In the genomic region with DNA sequence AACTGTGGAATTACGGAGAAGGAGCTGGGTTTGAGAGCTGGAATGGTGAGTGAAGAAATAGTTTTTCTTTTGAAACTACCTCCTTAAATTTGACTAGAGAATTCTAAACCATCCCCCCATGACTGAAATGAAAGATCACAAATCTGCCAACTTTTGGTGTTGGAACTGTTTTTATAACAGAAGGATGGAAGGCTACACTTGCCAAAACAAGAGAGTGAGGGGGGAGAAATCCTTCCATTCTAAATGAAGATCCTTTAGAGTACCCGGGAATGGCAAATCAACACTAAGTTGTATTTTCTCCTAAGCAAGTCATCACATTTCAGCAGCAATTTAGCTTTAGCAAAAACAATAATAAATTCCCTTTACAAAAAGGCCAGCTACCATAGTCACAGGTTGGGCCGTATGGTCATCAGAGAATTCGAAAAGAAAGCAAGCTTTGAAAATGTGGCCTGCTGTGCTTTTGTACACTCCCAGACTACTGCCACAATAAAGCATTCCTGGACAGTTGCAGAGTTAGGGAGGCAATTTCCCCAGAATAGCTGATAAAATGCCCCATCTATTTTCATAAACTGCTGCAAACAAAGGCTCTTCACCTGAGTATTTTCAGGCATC, we compare ENCODE assay signal across 27 cellular contexts. TPM values are rescaled to one million over a fixed set of nuclear protein-coding genes. Genes with fewer than 3 reads are reported as not detected.
A peak's percentile ranks its signal among the peaks of the same experiment; 100 is the strongest.
DNase-seq lines count a peak whose midpoint lies in the region; ATAC-seq and TF ChIP-seq lines count a peak whose summit lies in the region.
"Had no signal": no experiment of that assay in that cellular context is flagged by ENCODE, and none has a peak within 500 bp of the region (broad histone marks: within the 10 kb centered on the region; RNA-seq: fewer than 3 reads in every experiment).

No MANE protein-coding gene starts in this region.

- H3F3A ChIP-seq in GM23338 (replicated peaks; ENCODE audit: low read depth), result no peaks in the 10 kb centered on the region
- no peaks in the 10 kb centered on the region for H3F3A ChIP-seq in MM.1S (ENCODE audit: insufficient read depth, low read length)

- H4K20me1 ChIP-seq in GM23338 (replicated peaks; ENCODE audit: insufficient read depth), result no peaks in the 10 kb centered on the region
- no peaks in the 10 kb centered on the region for H4K20me1 ChIP-seq in MM.1S (ENCODE audit: insufficient read depth, low read length)

- no peak overlapping the region for H3K18ac ChIP-seq in trophoblast cell (ENCODE audit: low read length)

- DNase-seq in GM23338 (ENCODE audit: low spot score) (peak; percentile 15), NCI-H69 (lab: John Stamatoyannopoulos, UW) (peak; percentile 6), left ventricle myocardium inferior (no peak), trophoblast cell (no peak), glomerular visceral epithelial cell (ENCODE audit: extremely low spot score) (no peak), HT-29 (ENCODE audit: low spot score) (no peak), MM.1S (no peak)
- DNase-seq: activated CD4-positive, alpha-beta T cell treated with anti-CD3 and anti-CD28 coated beads, Interleukin-2, amount 50 U/mL, for 1 hour; EL; HCEC 1CT; head of caudate nucleus; IMR-90; left colon; NCI-H1436 treated with DMSO at 0.1 percent for 48 hours; NCI-H2171; NCI-H748 treated with DMSO at 0.1 percent for 48 hours; posterior cingulate gyrus; sigmoid colon; stimulated activated naive CD8-positive, alpha-beta T cell treated with anti-CD3 and anti-CD28 coated beads, Interleukin-15, amount 100 ng/mL, for 72 hours; transverse colon had no signal

- H3K9ac ChIP-seq in trophoblast cell (ENCODE audit: low read length) (no peak overlapping the region), MM.1S (ENCODE audit: low read length) (no peak overlapping the region)

- H3K79me2 ChIP-seq in GM23338 (replicated peaks; ENCODE audit: insufficient read depth) (no peaks in the 10 kb centered on the region), trophoblast cell (ENCODE audit: control insufficient read depth, insufficient read depth, low read length, poor library complexity) (no peaks in the 10 kb centered on the region), MM.1S (ENCODE audit: low read length) (no peaks in the 10 kb centered on the region)

- H3K36me3 ChIP-seq in GM23338 (ENCODE audit: insufficient read depth), result no peaks in the 10 kb centered on the region
- H3K36me3 ChIP-seq in left ventricle myocardium inferior, result no peaks in the 10 kb centered on the region
- H3K36me3 ChIP-seq in trophoblast cell (ENCODE audit: control insufficient read depth in 1 of 2, insufficient read depth in 2 of 2, low read length in 2 of 2), result no peaks in the 10 kb centered on the region
- H3K36me3 ChIP-seq in MM.1S (replicated peaks; ENCODE audit: insufficient read depth, low read length), result no peaks in the 10 kb centered on the region
- H3K36me3 ChIP-seq: sigmoid colon, transverse colon had no signal

- no peak overlapping the region for H3K4ac ChIP-seq in trophoblast cell (ENCODE audit: low read depth, low read length)

- H3K4me3 Mint-ChIP-seq in GM23338, result no peak overlapping the region
- H3K4me3 Mint-ChIP-seq: activated naive CD4-positive, alpha-beta T cell treated with anti-CD3 and anti-CD28 coated beads, Interleukin-2, amount 50 U/mL, for 24 hours; activated T-helper 1 cell treated with anti-CD3 and anti-CD28 coated beads, Interleukin-12 subunit alpha, Interleukin-12 subunit beta, Interleukin-2, Interleukin-4 antibody, amounts not matched to agents 30 ng/mL and 10 ng/mL and 1 ng/mL, durations not matched to agents 14 hours and 24 hours and 36 hours; natural killer cell treated with Interleukin-12 subunit alpha and Interleukin-12 subunit beta and Interleukin-15 and Interleukin-18, amount 100 ng/mL, for 72 hours; stimulated activated naive CD8-positive, alpha-beta T cell treated with anti-CD3 and anti-CD28 coated beads, Interleukin-15, amount 100 ng/mL, for 72 hours; WTC11 had no signal

- H3K27ac ChIP-seq in GM23338 (ENCODE audit: low read depth) (no peak overlapping the region), left ventricle myocardium inferior (replicated peaks) (peak overlapping the region; percentile 53), trophoblast cell (ENCODE audit: low read depth, low read length) (peak overlapping the region; percentile 75), MM.1S (ENCODE audit: low read length) (no peak overlapping the region)

- peaks cover 11% of the 10 kb centered on the region; the same call in 2 of the 3 replicates for H3K4me1 Mint-ChIP-seq in GM23338
- H3K4me1 Mint-ChIP-seq: activated naive CD4-positive, alpha-beta T cell treated with anti-CD3 and anti-CD28 coated beads, Interleukin-2, amount 50 U/mL, for 24 hours; stimulated activated naive CD8-positive, alpha-beta T cell treated with anti-CD3 and anti-CD28 coated beads, Interleukin-15, amount 100 ng/mL, for 72 hours had no signal

- no peaks in the 10 kb centered on the region for H3K9me3 ChIP-seq in left ventricle myocardium inferior (replicated peaks)
- H3K9me3 ChIP-seq in trophoblast cell (ENCODE audit: insufficient read depth, low read depth, low read length), result no peaks in the 10 kb centered on the region
- H3K9me3 ChIP-seq in MM.1S (replicated peaks; ENCODE audit: insufficient read depth, low read length), result no peaks in the 10 kb centered on the region
- H3K9me3 ChIP-seq: sigmoid colon, transverse colon had no signal

- H3K4me1 ChIP-seq in GM23338 (ENCODE audit: insufficient read depth) (peaks cover 26% of the 10 kb centered on the region), left ventricle myocardium inferior (no peaks in the 10 kb centered on the region), trophoblast cell (ENCODE audit: control insufficient read depth in 1 of 2, insufficient read depth in 2 of 2, low read length in 2 of 2) (no peaks in the 10 kb centered on the region), MM.1S (ENCODE audit: low read length) (no peaks in the 10 kb centered on the region)
- H3K4me1 ChIP-seq: transverse colon had no signal

- no peak overlapping the region for H4K12ac ChIP-seq in trophoblast cell (ENCODE audit: low read depth, low read length)

- H4K91ac ChIP-seq in trophoblast cell (ENCODE audit: low read depth, low read length), result no peak overlapping the region

- no peak overlapping the region for H2AK5ac ChIP-seq in trophoblast cell (ENCODE audit: low read length)

- H3K9me2 ChIP-seq in GM23338 (ENCODE audit: insufficient read depth), result no peaks in the 10 kb centered on the region
- H3K9me2 ChIP-seq in MM.1S (replicated peaks; ENCODE audit: insufficient read depth, low read length), result no peaks in the 10 kb centered on the region

- intact Hi-C loops in left ventricle myocardium inferior (cut with micrococcal nuclease), result no loop called here

- H3K4me3 ChIP-seq in GM23338 (no peak overlapping the region), left ventricle myocardium inferior (no peak overlapping the region), trophoblast cell (ENCODE audit: low read depth, low read length) (no peak overlapping the region), MM.1S (ENCODE audit: low read length) (no peak overlapping the region)
- H3K4me3 ChIP-seq: sigmoid colon, transverse colon had no signal

- H3K4me2 ChIP-seq in GM23338 (no peak overlapping the region), trophoblast cell (ENCODE audit: low read length) (no peak overlapping the region), MM.1S (ENCODE audit: low read depth, low read length) (no peak overlapping the region)

- H2BK120ac ChIP-seq in trophoblast cell (ENCODE audit: insufficient read depth, low read length, poor library complexity), result no peak overlapping the region

- H3K79me1 ChIP-seq in trophoblast cell (ENCODE audit: low read length), result peaks cover 7% of the 10 kb centered on the region

- H3K9me3 Mint-ChIP-seq in GM23338, result no peaks in the 10 kb centered on the region
- H3K9me3 Mint-ChIP-seq: activated naive CD4-positive, alpha-beta T cell treated with anti-CD3 and anti-CD28 coated beads, Interleukin-2, amount 50 U/mL, for 24 hours; activated T-helper 1 cell treated with anti-CD3 and anti-CD28 coated beads, Interleukin-12 subunit alpha, Interleukin-12 subunit beta, Interleukin-2, Interleukin-4 antibody, amounts not matched to agents 30 ng/mL and 10 ng/mL and 1 ng/mL, durations not matched to agents 14 hours and 24 hours and 36 hours; natural killer cell treated with Interleukin-12 subunit alpha and Interleukin-12 subunit beta and Interleukin-15 and Interleukin-18, amount 100 ng/mL, for 72 hours; stimulated activated naive CD8-positive, alpha-beta T cell treated with anti-CD3 and anti-CD28 coated beads, Interleukin-15, amount 100 ng/mL, for 72 hours had no signal

- H3K27me3 Mint-ChIP-seq in GM23338 (ENCODE audit: insufficient read depth, low read depth, poor library complexity), result no peaks in the 10 kb centered on the region
- H3K27me3 Mint-ChIP-seq: activated naive CD4-positive, alpha-beta T cell treated with anti-CD3 and anti-CD28 coated beads, Interleukin-2, amount 50 U/mL, for 24 hours; natural killer cell treated with Interleukin-12 subunit alpha and Interleukin-12 subunit beta and Interleukin-15 and Interleukin-18, amount 100 ng/mL, for 72 hours; stimulated activated naive CD8-positive, alpha-beta T cell treated with anti-CD3 and anti-CD28 coated beads, Interleukin-15, amount 100 ng/mL, for 72 hours had no signal

- no peak overlapping the region for H2BK12ac ChIP-seq in trophoblast cell (ENCODE audit: low read length)

- no peak overlapping the region for H3K27ac Mint-ChIP-seq in GM23338
- H3K27ac Mint-ChIP-seq: activated naive CD4-positive, alpha-beta T cell treated with anti-CD3 and anti-CD28 coated beads, Interleukin-2, amount 50 U/mL, for 24 hours; activated T-helper 1 cell treated with anti-CD3 and anti-CD28 coated beads, Interleukin-12 subunit alpha, Interleukin-12 subunit beta, Interleukin-2, Interleukin-4 antibody, amounts not matched to agents 30 ng/mL and 10 ng/mL and 1 ng/mL, durations not matched to agents 14 hours and 24 hours and 36 hours; natural killer cell treated with Interleukin-12 subunit alpha and Interleukin-12 subunit beta and Interleukin-15 and Interleukin-18, amount 100 ng/mL, for 72 hours; stimulated activated naive CD8-positive, alpha-beta T cell treated with anti-CD3 and anti-CD28 coated beads, Interleukin-15, amount 100 ng/mL, for 72 hours; WTC11 had no signal

- ATAC-seq in GM23338 (no peak; the same call in 2 of the 3 replicates), HG03175 (IDR thresholded peaks at IDR 0.05; ENCODE audit: unreplicated experiment) (no peak)
- ATAC-seq: left colon; natural killer cell treated with Interleukin-12 subunit alpha and Interleukin-12 subunit beta and Interleukin-15 and Interleukin-18, amount 100 ng/mL, for 72 hours; SK-N-SH treated with all-trans-retinoic acid at 6 μM for 48 hours; stimulated activated naive CD8-positive, alpha-beta T cell treated with anti-CD3 and anti-CD28 coated beads, Interleukin-15, amount 100 ng/mL, for 72 hours; WTC11 had no signal

- H2BK5ac ChIP-seq in trophoblast cell (ENCODE audit: low read depth, low read length, poor library complexity), result no peak overlapping the region

- WGBS in trophoblast cell (ENCODE audit: extremely low coverage, insufficient coverage, insufficient read length), result 100% methylated on average over 1 of the region's 4 CpGs

- no peak overlapping the region for H2AFZ ChIP-seq in GM23338
- no peak overlapping the region for H2AFZ ChIP-seq in trophoblast cell (ENCODE audit: insufficient read depth, low read length, poor library complexity)
- no peak overlapping the region for H2AFZ ChIP-seq in MM.1S (ENCODE audit: low read length)

- H3K36me3 Mint-ChIP-seq in GM23338 (ENCODE audit: low read depth), result no peaks in the 10 kb centered on the region
- H3K36me3 Mint-ChIP-seq: activated naive CD4-positive, alpha-beta T cell treated with anti-CD3 and anti-CD28 coated beads, Interleukin-2, amount 50 U/mL, for 24 hours; natural killer cell treated with Interleukin-12 subunit alpha and Interleukin-12 subunit beta and Interleukin-15 and Interleukin-18, amount 100 ng/mL, for 72 hours; WTC11 had no signal

- H4K8ac ChIP-seq in trophoblast cell (ENCODE audit: low read depth, low read length), result no peak overlapping the region

- H3K27me3 ChIP-seq in GM23338 (ENCODE audit: insufficient read depth) (no peaks in the 10 kb centered on the region), left ventricle myocardium inferior (ENCODE audit: low read depth) (no peaks in the 10 kb centered on the region), trophoblast cell (ENCODE audit: insufficient read depth, low read length) (no peaks in the 10 kb centered on the region), MM.1S (replicated peaks; ENCODE audit: insufficient read depth, low read length) (no peaks in the 10 kb centered on the region)
- H3K27me3 ChIP-seq: sigmoid colon, transverse colon had no signal

- H3K23ac ChIP-seq in trophoblast cell (ENCODE audit: low read length), result no peak overlapping the region

- TF ChIP-seq CTCF in GM23338 (conservative IDR thresholded peaks at IDR 0.05; ENCODE audit: low read depth in 2 of 2), result no peak
- TF ChIP-seq CTCF in left ventricle myocardium inferior (IDR thresholded peaks at IDR 0.05; ENCODE audit: borderline replicate concordance), result no peak
- TF ChIP-seq CTCF in MM.1S (IDR thresholded peaks at IDR 0.05; ENCODE audit: low read length), result no peak

- no peak overlapping the region for H3K14ac ChIP-seq in trophoblast cell (ENCODE audit: low read length)

RNA-seq across cellular contexts. Expression of gene FREM1, which starts 25.0 kb away (rescaled TPM):
- 3.1 and 4.8 TPM in 2 replicates for total RNA-seq in GM23338 (2014; rRNA removed; shearing (Covaris generic))
- polyA plus RNA-seq in GM23338 (2016; fragmentation: Nextera tagmentation; extraction: Ambion mirVana), result 0.78 and 0.94 TPM in 2 replicates
- 3.0 TPM for total RNA-seq in left ventricle myocardium inferior
- polyA plus RNA-seq in trophoblast cell (2013), result 16.5 and 20.5 TPM in 2 replicates
- under 0.01 TPM in 1 of 2 replicates, not detected in the other for total RNA-seq in HT-29 (2014; rRNA removed; shearing (Covaris generic))
- total RNA-seq: activated T-helper 1 cell treated with anti-CD3 and anti-CD28 coated beads, Interleukin-12 subunit alpha, Interleukin-12 subunit beta, Interleukin-2, Interleukin-4 antibody, amounts not matched to agents 30 ng/mL and 10 ng/mL and 1 ng/mL, durations not matched to agents 14 hours and 24 hours and 36 hours; natural killer cell treated with Interleukin-12 subunit alpha and Interleukin-12 subunit beta and Interleukin-15 and Interleukin-18, amount 100 ng/mL, for 72 hours; T-helper 2 cell treated with Interferon-gamma antibody and Interleukin-4, amounts not matched to agents 100 ng/mL and 5 ng/mL, for 36 hours had no signal
- polyA plus RNA-seq: IMR-90 had no signal

Comparison
In these comparisons a context has a peak if more than half of its experiments do, and no peak if none do; other contexts are left out.
1. DNase-seq: peak in GM23338 (single experiment) and NCI-H69 (single experiment); none in left ventricle myocardium inferior (single experiment), trophoblast cell (0 of 2), glomerular visceral epithelial cell (single experiment), HT-29 (single experiment) and MM.1S (single experiment).
2. H3K27ac ChIP-seq: peak in left ventricle myocardium inferior (single experiment) and trophoblast cell (single experiment); none in GM23338 (single experiment) and MM.1S (single experiment).